Comparison of ENCODE assay signal across 8 cellular contexts in the genomic region with DNA sequence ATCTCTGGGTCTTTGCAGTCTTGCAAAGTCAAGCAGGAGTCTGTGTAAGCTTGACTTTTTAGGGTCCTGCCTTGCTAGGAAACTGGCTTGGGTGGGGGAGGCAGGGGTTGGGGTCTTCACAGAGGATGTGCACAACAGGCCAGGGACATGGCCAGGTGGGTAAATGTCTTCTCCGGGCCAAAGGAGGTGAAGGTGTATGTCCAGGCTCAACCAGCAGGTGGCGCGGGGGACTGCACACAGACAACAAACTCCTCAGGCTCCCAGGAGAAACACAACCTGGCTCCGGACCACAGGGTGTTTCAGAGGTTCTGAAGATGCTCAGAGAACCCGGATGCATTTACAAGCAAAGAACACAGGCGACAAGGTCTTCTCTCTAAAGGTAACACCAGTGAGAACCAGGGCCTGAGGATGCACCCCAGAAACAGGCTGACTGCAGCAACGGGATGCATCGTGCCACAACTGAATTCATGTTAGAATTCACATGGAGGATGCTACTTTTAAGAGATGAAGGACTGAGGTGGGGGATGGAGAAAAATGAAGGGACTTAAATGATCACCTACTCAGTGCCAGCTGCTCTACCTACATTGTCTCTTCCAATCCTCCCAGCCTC. TPM values are rescaled to one million over a fixed set of nuclear protein-coding genes. Genes with fewer than 3 reads are reported as not detected.
DNase-seq lines count a peak whose midpoint lies in the region; ATAC-seq, FAIRE-seq and TF ChIP-seq lines count a peak whose summit lies in the region.

No MANE protein-coding gene starts in this region.

- H3K9me3 ChIP-seq in PC-3 (ENCODE audit: low read length), result no peaks in the 10 kb centered on the region
- no peaks in the 10 kb centered on the region for H3K9me3 ChIP-seq in cardiac muscle cell (ENCODE audit: low read depth)
- no peaks in the 10 kb centered on the region for H3K9me3 ChIP-seq in spleen

- H3K27ac ChIP-seq in PC-3 (ENCODE audit: low read length) (no peak overlapping the region), cardiac muscle cell (no peak overlapping the region), spleen (peak overlapping the region in 2 of 8 donors; percentile 55 to 68)

- no peaks in the 10 kb centered on the region for H3K36me3 Mint-ChIP-seq in activated T-helper 2 cell treated with anti-CD3 and anti-CD28 coated beads, Interferon-gamma antibody, Interleukin-2, Interleukin-4, amounts not matched to agents 10 μg/mL and 5 μg/mL and 100 μg/mL, durations not matched to agents 14 hours and 24 hours and 36 hours (ENCODE audit: low read depth)

- POLR2A ChIA-PET in PC-3 (lab: Charles Lee; ENCODE audit: unreplicated experiment), result no interaction called here

- H3K36me3 ChIP-seq in PC-3 (ENCODE audit: low read depth, low read length) (no peaks in the 10 kb centered on the region), cardiac muscle cell (no peaks in the 10 kb centered on the region), spleen (no peaks in the 10 kb centered on the region)

- H3K27me3 ChIP-seq in PC-3 (ENCODE audit: low read length), result no peaks in the 10 kb centered on the region
- no peaks in the 10 kb centered on the region for H3K27me3 ChIP-seq in cardiac muscle cell
- H3K27me3 ChIP-seq in spleen (replicated peaks in 1 of 7), result peaks cover 0 to 21% (median 0%) of the 10 kb centered on the region in 7 donors

- ATAC-seq in PC-3, result no peak

- no peak for FAIRE-seq in GM19239 (lab: Jason Lieb, UNC)

- BruUV-seq in PC-3 (replicated peaks; lab: Mats Ljungman, UMichigan), result no TSS peak

- H3K27ac Mint-ChIP-seq in activated T-helper 2 cell treated with anti-CD3 and anti-CD28 coated beads, Interferon-gamma antibody, Interleukin-2, Interleukin-4, amounts not matched to agents 10 μg/mL and 5 μg/mL and 100 μg/mL, durations not matched to agents 14 hours and 24 hours and 36 hours, result no peak overlapping the region

- no peak overlapping the region for H3K4me2 ChIP-seq in PC-3 (ENCODE audit: low read length)

- TF ChIP-seq POLR2A in spleen (IDR thresholded peaks at IDR 0.05), result no peak
- TF ChIP-seq POLR2A in lower leg skin (IDR thresholded peaks at IDR 0.05), result no peak

- no peaks in the 10 kb centered on the region for H3K9me3 Mint-ChIP-seq in activated T-helper 2 cell treated with anti-CD3 and anti-CD28 coated beads, Interferon-gamma antibody, Interleukin-2, Interleukin-4, amounts not matched to agents 10 μg/mL and 5 μg/mL and 100 μg/mL, durations not matched to agents 14 hours and 24 hours and 36 hours

- no peaks in the 10 kb centered on the region for H3K79me2 ChIP-seq in PC-3 (ENCODE audit: low read length)

- H3K9me2 ChIP-seq in PC-3 (replicated peaks; ENCODE audit: low read length), result no peaks in the 10 kb centered on the region

- CTCF ChIA-PET in PC-3 (lab: Charles Lee), result interaction anchor here (0.6 kb wide), 2 partner anchors 12 to 126 kb away, joined by 3 read pairs; no protein-coding TSS in a partner anchor

- intact Hi-C loops in PC-3 (cut with micrococcal nuclease), result loop anchor here (5.0 kb wide), 1 partner anchor 132 kb away; no protein-coding TSS in a partner anchor
- intact Hi-C loops in activated T-helper 2 cell treated with anti-CD3 and anti-CD28 coated beads, Interferon-gamma antibody, Interleukin-2, Interleukin-4, amounts not matched to agents 10 μg/mL and 5 μg/mL and 100 μg/mL, durations not matched to agents 14 hours and 24 hours and 36 hours (cut with micrococcal nuclease), result loop anchor here (5.0 kb wide), 1 partner anchor 132 kb away; no protein-coding TSS in a partner anchor
- intact Hi-C loops in spleen (cut with DNase I; ENCODE audit: low total_unique reads), result no loop called here
- intact Hi-C loops in lower leg skin (cut with DNase I; ENCODE audit: low total_unique reads), result no loop called here

- H3K4me3 Mint-ChIP-seq in activated T-helper 2 cell treated with anti-CD3 and anti-CD28 coated beads, Interferon-gamma antibody, Interleukin-2, Interleukin-4, amounts not matched to agents 10 μg/mL and 5 μg/mL and 100 μg/mL, durations not matched to agents 14 hours and 24 hours and 36 hours (ENCODE audit: low read depth), result no peak overlapping the region

- peak; percentile 48 for DNase-seq in AG08395 (ENCODE audit: low spot score)
- peak; percentile 64 for DNase-seq in GM19239 (ENCODE audit: insufficient read length, low spot score)
- peak; percentile 49 for DNase-seq in PC-3
- peak; percentile 42 for DNase-seq in activated T-helper 2 cell treated with anti-CD3 and anti-CD28 coated beads, Interferon-gamma antibody, Interleukin-2, Interleukin-4, amounts not matched to agents 10 μg/mL and 5 μg/mL and 100 μg/mL, durations not matched to agents 14 hours and 24 hours and 36 hours (ENCODE audit: low spot score)
- DNase-seq in cardiac muscle cell (ENCODE audit: low read depth in 1 of 2, low spot score in 1 of 2), result peak; percentile 56 to 62
- peak; percentile 87 for DNase-seq in spleen
- no peak for DNase-seq in lower leg skin (ENCODE audit: low spot score in 2 of 2)
- DNase-seq in GOT3 (lab: John Stamatoyannopoulos, UW), result no peak

- H3K27me3 Mint-ChIP-seq in activated T-helper 2 cell treated with anti-CD3 and anti-CD28 coated beads, Interferon-gamma antibody, Interleukin-2, Interleukin-4, amounts not matched to agents 10 μg/mL and 5 μg/mL and 100 μg/mL, durations not matched to agents 14 hours and 24 hours and 36 hours (ENCODE audit: low read depth), result peaks cover 16% of the 10 kb centered on the region

- H3K4me1 ChIP-seq in PC-3 (ENCODE audit: insufficient read depth, low read length) (peaks cover 83% of the 10 kb centered on the region), cardiac muscle cell (ENCODE audit: low read depth) (peaks cover 44% of the 10 kb centered on the region), spleen (peaks cover 23 to 98% (median 70%) of the 10 kb centered on the region in 6 donors)

- 62 to 83% (median 66%) methylated on average over 5 to 8 of the region's 8 CpGs for WGBS in spleen, 5 donors
- WGBS in lower leg skin, 2 donors, result 59 to 60% methylated on average over 8 of the region's 8 CpGs

- no peaks in the 10 kb centered on the region for H4K20me1 ChIP-seq in PC-3 (ENCODE audit: low read length)

- H3K4me3 ChIP-seq in PC-3 (ENCODE audit: low read length) (no peak overlapping the region), cardiac muscle cell (no peak overlapping the region), spleen (no peak overlapping the region), lower leg skin (ENCODE audit: low read depth, poor library complexity, severe bottlenecking) (no peak overlapping the region)

- no peak overlapping the region for H2AFZ ChIP-seq in PC-3 (ENCODE audit: low read length)

- H3K4me1 Mint-ChIP-seq in activated T-helper 2 cell treated with anti-CD3 and anti-CD28 coated beads, Interferon-gamma antibody, Interleukin-2, Interleukin-4, amounts not matched to agents 10 μg/mL and 5 μg/mL and 100 μg/mL, durations not matched to agents 14 hours and 24 hours and 36 hours (ENCODE audit: low read depth), result peaks cover 19% of the 10 kb centered on the region

- TF ChIP-seq CTCF in PC-3 (conservative IDR thresholded peaks at IDR 0.05; ENCODE audit: low read depth, low read length) (peak; percentile 87), cardiac muscle cell (IDR thresholded peaks at IDR 0.05; ENCODE audit: low read depth, low read length) (peak; percentile 80), spleen (IDR thresholded peaks at IDR 0.05 in 8 of 11, conservative IDR thresholded peaks at IDR 0.05 in 3 of 11) (peak; percentile 28 to 77 (median 61)), lower leg skin (IDR thresholded peaks at IDR 0.05) (no peak)

- H3K9ac ChIP-seq in PC-3 (ENCODE audit: low read length), result no peak overlapping the region

- H3F3A ChIP-seq in PC-3 (ENCODE audit: low read length, unreplicated experiment), result no peaks in the 10 kb centered on the region

RNA-seq across cellular contexts. Expression of gene PLEKHG3, which starts 56.0 kb away (rescaled TPM):
- total RNA-seq in PC-3 (2014; rRNA removed) (49.6 and 64.0 TPM in 2 replicates), cardiac muscle cell (54.8 and 72.2 TPM in 2 replicates), spleen (10 to 100 TPM; 31.5 to 77.7 (median 56.2) TPM), lower leg skin (100 to 1,000 TPM in 3 of 4 donors, 10 to 100 TPM in 1; 92.9 to 178 (median 125) TPM)
- 1.0 and 1.9 TPM in 2 replicates for total RNA-seq in activated T-helper 2 cell treated with anti-CD3 and anti-CD28 coated beads, Interferon-gamma antibody, Interleukin-2, Interleukin-4, amounts not matched to agents 10 μg/mL and 5 μg/mL and 100 μg/mL, durations not matched to agents 14 hours and 24 hours and 36 hours
- polyA plus RNA-seq in cardiac muscle cell (17.7 and 19.2 TPM in 2 replicates), spleen (10 to 100 TPM in 2 of 3 donors, 1 to 10 TPM in 1; 4.5 to 17.1 (median 12.3) TPM)

Comparison
In these comparisons a context has a peak if more than half of its experiments do, and no peak if none do; other contexts are left out.
1. DNase-seq: peak in AG08395 (single experiment), GM19239 (single experiment), PC-3 (single experiment), activated T-helper 2 cell treated with anti-CD3 and anti-CD28 coated beads, Interferon-gamma antibody, Interleukin-2, Interleukin-4, amounts not matched to agents 10 μg/mL and 5 μg/mL and 100 μg/mL, durations not matched to agents 14 hours and 24 hours and 36 hours (single experiment), cardiac muscle cell (2 of 2) and spleen (single experiment); none in lower leg skin (0 of 2) and GOT3 (single experiment).
2. CTCF ChIP-seq: peak in PC-3 (single experiment), cardiac muscle cell (single experiment) and spleen (11 of 11); none in lower leg skin (0 of 3).
3. RNA of gene PLEKHG3, which starts 56.0 kb away (total RNA-seq): 92.9 to 178 TPM in lower leg skin, 54.8 to 72.2 TPM in cardiac muscle cell, 31.5 to 77.7 TPM in spleen and 49.6 to 64.0 TPM in PC-3; 1.0 to 1.9 TPM in activated T-helper 2 cell treated with anti-CD3 and anti-CD28 coated beads, Interferon-gamma antibody, Interleukin-2, Interleukin-4, amounts not matched to agents 10 μg/mL and 5 μg/mL and 100 μg/mL, durations not matched to agents 14 hours and 24 hours and 36 hours; every median in the first group is over 10 times any median in the second.
4. intact Hi-C loops: an anchor here in PC-3 (5.0 kb wide) and activated T-helper 2 cell treated with anti-CD3 and anti-CD28 coated beads, Interferon-gamma antibody, Interleukin-2, Interleukin-4, amounts not matched to agents 10 μg/mL and 5 μg/mL and 100 μg/mL, durations not matched to agents 14 hours and 24 hours and 36 hours (5.0 kb wide); none called in spleen and lower leg skin.